8 cellular contexts compared by ENCODE assay signal in genomic region chr12:94644141-94644575, GRCh38. TPM values are rescaled to one million over a fixed set of nuclear protein-coding genes. Genes with fewer than 3 reads are reported as not detected.
A peak's percentile ranks its signal among the peaks of the same experiment; 100 is the strongest.
DNase-seq lines count a peak whose midpoint lies in the region; ATAC-seq and TF ChIP-seq lines count a peak whose summit lies in the region.

No MANE protein-coding gene starts in this region.

- H3K27me3 Mint-ChIP-seq in activated naive CD8-positive, alpha-beta T cell treated with anti-CD3 and anti-CD28 coated beads, Interleukin-2, amount 10 ng/mL, durations not matched to agents 7 days and 5 days: peaks cover 58% of the 10 kb centered on the region

- peaks cover 2% of the 10 kb centered on the region for H3K36me3 Mint-ChIP-seq in activated naive CD8-positive, alpha-beta T cell treated with anti-CD3 and anti-CD28 coated beads, Interleukin-2, amount 10 ng/mL, durations not matched to agents 7 days and 5 days

- H3K4me3 Mint-ChIP-seq in activated naive CD8-positive, alpha-beta T cell treated with anti-CD3 and anti-CD28 coated beads, Interleukin-2, amount 10 ng/mL, durations not matched to agents 7 days and 5 days: peak overlapping the region; percentile 72

- POLR2A ChIA-PET in activated naive CD8-positive, alpha-beta T cell treated with anti-CD3 and anti-CD28 coated beads, Interleukin-2, amount 10 ng/mL, durations not matched to agents 7 days and 5 days (lab: Charles Lee): no interaction called here

- peak; percentile 38 for DNase-seq in activated naive CD8-positive, alpha-beta T cell treated with anti-CD3 and anti-CD28 coated beads, Interleukin-2, amount 10 ng/mL, durations not matched to agents 7 days and 5 days
- DNase-seq in lung (ENCODE audit: low spot score) (no peak), NCI-H69 (lab: John Stamatoyannopoulos, UW) (no peak), omental fat pad (ENCODE audit: low spot score) (no peak), H7 (no peak)
- DNase-seq in activated effector memory CD4-positive, alpha-beta T cell treated with Interleukin-2 at 50 U/mL for 16 hours: no peak

- peak overlapping the region; percentile 74 for H3K27ac Mint-ChIP-seq in activated naive CD8-positive, alpha-beta T cell treated with anti-CD3 and anti-CD28 coated beads, Interleukin-2, amount 10 ng/mL, durations not matched to agents 7 days and 5 days

- peak overlapping the region in 1 of 2 donors; percentile 46 for H3K27ac ChIP-seq in lung (ENCODE audit: low read depth in 1 of 2, low read length in 1 of 2)

- WGBS in lung, 2 donors: 28 to 47% methylated on average over 9 of the region's 9 CpGs

- no peaks in the 10 kb centered on the region for H3K9me3 Mint-ChIP-seq in activated naive CD8-positive, alpha-beta T cell treated with anti-CD3 and anti-CD28 coated beads, Interleukin-2, amount 10 ng/mL, durations not matched to agents 7 days and 5 days

- TF ChIP-seq CTCF in lung (IDR thresholded peaks at IDR 0.05; ENCODE audit: control extremely low read depth, extremely low read depth): no peak
- TF ChIP-seq CTCF in omental fat pad (IDR thresholded peaks at IDR 0.05): no peak

- H3K4me1 ChIP-seq in lung (ENCODE audit: control insufficient read depth in 2 of 2, insufficient read depth in 2 of 2, low read length in 2 of 2): peaks cover 2 to 6% of the 10 kb centered on the region in 2 donors

- H3K36me3 ChIP-seq in lung (ENCODE audit: control insufficient read depth in 2 of 2, insufficient read depth in 2 of 2, low read length in 2 of 2): peaks cover 0 to 1% of the 10 kb centered on the region in 2 donors
- H3K36me3 ChIP-seq in H7 (replicated peaks; ENCODE audit: control insufficient read depth, insufficient read depth, low read length): no peaks in the 10 kb centered on the region

- H3K27me3 ChIP-seq in lung (ENCODE audit: control insufficient read depth, insufficient read depth) (no peaks in the 10 kb centered on the region), H7 (ENCODE audit: control insufficient read depth, insufficient read depth, low read length) (peaks cover 8% of the 10 kb centered on the region)

- H3K9me3 ChIP-seq in lung (ENCODE audit: control insufficient read depth in 2 of 2, insufficient read depth in 1 of 2, low read length in 1 of 2): no peaks in the 10 kb centered on the region

- ATAC-seq in GM18907 (IDR thresholded peaks at IDR 0.05; ENCODE audit: unreplicated experiment) (peak; percentile 44), HG03457 (IDR thresholded peaks at IDR 0.05; ENCODE audit: unreplicated experiment) (peak; percentile 23), lung (ENCODE audit: insufficient read depth, low FRiP score) (peak; percentile 51), omental fat pad (ENCODE audit: low FRiP score) (no peak)
- ATAC-seq in activated naive CD8-positive, alpha-beta T cell treated with anti-CD3 and anti-CD28 coated beads, Interleukin-2, amount 10 ng/mL, durations not matched to agents 7 days and 5 days (ENCODE audit: low read depth): peak; percentile 78

- peaks cover 25% of the 10 kb centered on the region for H3K4me1 Mint-ChIP-seq in activated naive CD8-positive, alpha-beta T cell treated with anti-CD3 and anti-CD28 coated beads, Interleukin-2, amount 10 ng/mL, durations not matched to agents 7 days and 5 days

- no peak overlapping the region for H3K4me3 ChIP-seq in lung
- H3K4me3 ChIP-seq in H7 (ENCODE audit: insufficient read depth, low read depth, low read length): no peak overlapping the region

RNA-seq across cellular contexts. Expression of gene TMCC3, which starts 6.2 kb away (rescaled TPM):
- total RNA-seq in activated naive CD8-positive, alpha-beta T cell treated with anti-CD3 and anti-CD28 coated beads, Interleukin-2, amount 10 ng/mL, durations not matched to agents 7 days and 5 days: 1 to 10 TPM in 1 of 2 experiments, under 1 TPM in 1; 0.83 to 1.8 TPM
- total RNA-seq in lung (10 to 100 TPM in 1 of 2 donors, 1 to 10 TPM in 1; 7.8 to 17.8 TPM), omental fat pad (10 to 100 TPM in 2 of 4 donors, 1 to 10 TPM in 2; 9.2 to 39.6 (median 12.4) TPM)
- polyA plus RNA-seq in lung: 1 to 10 TPM; 1.7 to 7.4 TPM
- 0.62 and 1.3 TPM in 2 replicates for total RNA-seq in H7 (2014; rRNA removed; shearing (Covaris generic))
